1 cellular context compared by ENCODE assay signal in the genomic region with DNA sequence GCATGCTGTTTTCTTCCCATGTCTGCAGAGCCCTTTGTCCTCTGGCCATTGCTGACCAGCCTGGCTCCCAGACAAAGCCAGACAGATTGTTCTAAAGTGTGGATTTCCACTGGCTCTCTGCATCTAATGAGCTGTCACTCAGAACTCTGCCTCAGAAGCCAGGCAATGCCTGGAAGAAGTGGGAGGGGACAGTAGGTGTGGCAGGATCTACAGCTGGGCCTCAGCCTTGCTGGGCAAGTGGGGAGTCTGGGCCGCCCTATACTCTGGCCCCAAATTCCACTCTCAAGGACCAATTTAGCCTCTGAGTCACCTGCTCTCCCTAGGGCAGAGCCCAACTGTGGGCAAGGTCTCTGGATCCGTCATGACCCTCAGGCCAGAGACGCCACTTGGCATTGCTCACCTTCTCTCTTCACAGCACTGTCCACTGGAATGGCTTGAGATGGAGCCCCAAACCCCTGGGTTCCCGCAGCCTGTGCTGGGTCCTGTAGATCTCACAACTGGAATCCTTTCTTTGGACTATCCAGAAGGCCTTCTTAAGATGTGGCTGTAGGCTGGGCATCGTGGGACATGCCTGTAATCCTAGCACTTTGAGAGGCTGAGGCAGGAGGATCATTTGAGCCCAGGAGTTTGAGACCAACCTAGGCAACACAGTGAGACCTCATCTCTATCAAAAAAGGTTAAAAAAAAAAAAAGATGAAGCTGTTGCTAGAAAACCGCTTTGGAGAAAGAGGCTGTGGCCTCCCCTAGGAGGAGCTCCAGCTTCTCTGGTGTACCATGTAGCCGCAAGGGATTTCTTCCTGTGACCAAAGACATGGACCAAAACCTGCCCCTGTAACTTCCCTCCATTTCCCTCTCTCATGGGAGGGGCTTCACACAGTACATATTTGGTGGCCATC.
TF ChIP-seq lines count a peak whose summit lies in the region.

No MANE protein-coding gene starts in this region.

TF ChIP-seq in HEK293, 187 proteins besides CTCF, POLR2A, EP300 and RAD21:
- TF ChIP-seq RBAK (tag by site-specific recombination; IDR thresholded peaks at IDR 0.05) (no peak), KLF9 (tag by site-specific recombination; IDR thresholded peaks at IDR 0.05; ENCODE audit: low read depth) (0 out of 2 replicates have a peak, but pooled peaks have one; percentile 16)
